9 cellular contexts compared by ENCODE assay signal in genomic region chr6:142030115-142030619, GRCh38.
DNase-seq lines count a peak whose midpoint lies in the region; ATAC-seq and TF ChIP-seq lines count a peak whose summit lies in the region.
"Had no signal": no experiment of that assay in that cellular context is flagged by ENCODE, and none has a peak within 500 bp of the region (broad histone marks: within the 10 kb centered on the region; RNA-seq: fewer than 3 reads in every experiment).

No MANE protein-coding gene starts in this region.

- no peaks in the 10 kb centered on the region for H3K36me3 Mint-ChIP-seq in activated naive CD8-positive, alpha-beta T cell treated with anti-CD3 and anti-CD28 coated beads, Interleukin-2, amount 10 ng/mL, durations not matched to agents 7 days and 5 days

- H3K27ac Mint-ChIP-seq in activated naive CD8-positive, alpha-beta T cell treated with anti-CD3 and anti-CD28 coated beads, Interleukin-2, amount 10 ng/mL, durations not matched to agents 7 days and 5 days: no peak overlapping the region

- H3K27me3 ChIP-seq in AG04450 (ENCODE audit: control insufficient read depth, insufficient read depth, low read length): no peaks in the 10 kb centered on the region
- H3K27me3 ChIP-seq: BLaER1 had no signal

- POLR2A ChIA-PET in AG04450 (lab: Yijun Ruan, JAX): interaction anchor here (1.5 kb wide), 1 partner anchor 9 kb away, joined by 4 read pairs; no protein-coding TSS in a partner anchor
- POLR2A ChIA-PET in activated naive CD8-positive, alpha-beta T cell treated with anti-CD3 and anti-CD28 coated beads, Interleukin-2, amount 10 ng/mL, durations not matched to agents 7 days and 5 days (lab: Charles Lee): interaction anchor here (0.8 kb wide), 1 partner anchor 10 kb away, joined by 3 read pairs; no protein-coding TSS in a partner anchor

- no peak for TF ChIP-seq CTCF in AG04450 (IDR thresholded peaks at IDR 0.05; ENCODE audit: low read depth, low read length)

- CTCF ChIA-PET in AG04450 (lab: Charles Lee): interaction anchor here (2.5 kb wide), 1 partner anchor 41 kb away, joined by 16 read pairs; no protein-coding TSS in a partner anchor

- H3K4me1 Mint-ChIP-seq in activated naive CD8-positive, alpha-beta T cell treated with anti-CD3 and anti-CD28 coated beads, Interleukin-2, amount 10 ng/mL, durations not matched to agents 7 days and 5 days: no peaks in the 10 kb centered on the region

- peak overlapping the region; percentile 15 for H3K4me3 Mint-ChIP-seq in activated naive CD8-positive, alpha-beta T cell treated with anti-CD3 and anti-CD28 coated beads, Interleukin-2, amount 10 ng/mL, durations not matched to agents 7 days and 5 days

- no peaks in the 10 kb centered on the region for H3K9me3 ChIP-seq in AG04450 (ENCODE audit: control insufficient read depth, insufficient read depth, low read length)
- H3K9me3 ChIP-seq: BLaER1 had no signal

- DNase-seq in AG04450 (ENCODE audit: low read depth, low spot score) (no peak), iris pigment epithelial cell (ENCODE audit: low read depth) (peak; percentile 47), HCEC 1CT (no peak), RPMI8226 (no peak)
- DNase-seq in activated naive CD8-positive, alpha-beta T cell treated with anti-CD3 and anti-CD28 coated beads, Interleukin-2, amount 10 ng/mL, durations not matched to agents 7 days and 5 days: no peak
- no peak for DNase-seq in stimulated activated CD4-positive, alpha-beta T cell treated with anti-CD3 and anti-CD28 coated beads, Interleukin-1b, Interleukin-23, amount 100 ng/mL, for 48 hours

- H3K27me3 Mint-ChIP-seq in activated naive CD8-positive, alpha-beta T cell treated with anti-CD3 and anti-CD28 coated beads, Interleukin-2, amount 10 ng/mL, durations not matched to agents 7 days and 5 days: no peaks in the 10 kb centered on the region

- peak; percentile 69 for ATAC-seq in GM21825 (IDR thresholded peaks at IDR 0.05; ENCODE audit: unreplicated experiment)
- ATAC-seq in activated naive CD8-positive, alpha-beta T cell treated with anti-CD3 and anti-CD28 coated beads, Interleukin-2, amount 10 ng/mL, durations not matched to agents 7 days and 5 days (ENCODE audit: low read depth): no peak
- no peak for ATAC-seq in GM21360 (IDR thresholded peaks at IDR 0.05; ENCODE audit: unreplicated experiment)

- H3K4me3 ChIP-seq in AG04450 (ENCODE audit: low read depth, low read length): peak overlapping the region; percentile 59
- H3K4me3 ChIP-seq: BLaER1 had no signal

- H3K27ac ChIP-seq in AG04450 (ENCODE audit: low read depth, low read length): peak overlapping the region; percentile 47
- H3K27ac ChIP-seq: BLaER1 had no signal

- peaks cover 4% of the 10 kb centered on the region for H3K9me3 Mint-ChIP-seq in activated naive CD8-positive, alpha-beta T cell treated with anti-CD3 and anti-CD28 coated beads, Interleukin-2, amount 10 ng/mL, durations not matched to agents 7 days and 5 days
